In genomic region chr9:26811106-26811505, GRCh38 we compare ENCODE assay signal across 24 cellular contexts.
DNase-seq lines count a peak whose midpoint lies in the region; ATAC-seq and TF ChIP-seq lines count a peak whose summit lies in the region.
"Had no signal": no experiment of that assay in that cellular context is flagged by ENCODE, and none has a peak within 500 bp of the region (broad histone marks: within the 10 kb centered on the region; RNA-seq: fewer than 3 reads in every experiment).

No MANE protein-coding gene starts in this region.

- no peaks in the 10 kb centered on the region for H3K4me1 Mint-ChIP-seq in activated naive CD8-positive, alpha-beta T cell treated with anti-CD3 and anti-CD28 coated beads for 36 hours

- DNase-seq in HCEC 1CT: peak; percentile 13
- peak; percentile 7 for DNase-seq in RPMI7951 (ENCODE audit: low read depth)
- peak; percentile 1 for DNase-seq in fibroblast of pulmonary artery (ENCODE audit: low read depth)
- DNase-seq in renal cortical epithelial cell (ENCODE audit: low read depth): peak; percentile 64
- DNase-seq in left cardiac atrium: no peak
- DNase-seq in activated naive CD8-positive, alpha-beta T cell treated with anti-CD3 and anti-CD28 coated beads for 36 hours: no peak
- no peak for DNase-seq in CD1c-positive myeloid dendritic cell (ENCODE audit: extremely low spot score)
- DNase-seq: C1 segment of cervical spinal cord; Caco-2; CD8-positive, alpha-beta T cell; EL; GF-D8; H7; IMR-90; KG1; NCI-H1048; NCI-H1417; NCI-H1694; NCI-H2029 treated with DMSO at 0.1 percent for 48 hours; NCI-H446 treated with DMSO at 0.1 percent for 48 hours; NCI-H526; SHP77 treated with DMSO at 0.1 percent for 48 hours had no signal

- H3K27ac Mint-ChIP-seq in activated naive CD8-positive, alpha-beta T cell treated with anti-CD3 and anti-CD28 coated beads for 36 hours: no peak overlapping the region
- H3K27ac Mint-ChIP-seq: CD8-positive, alpha-beta T cell had no signal

- peaks cover 6% of the 10 kb centered on the region for H3K27me3 Mint-ChIP-seq in activated naive CD8-positive, alpha-beta T cell treated with anti-CD3 and anti-CD28 coated beads for 36 hours

- no peak for ATAC-seq in left cardiac atrium
- ATAC-seq: A549; CD8-positive, alpha-beta T cell had no signal

- no peak overlapping the region for H3K4me3 ChIP-seq in fibroblast of pulmonary artery (replicated peaks; ENCODE audit: low read depth, low read length)
- H3K4me3 ChIP-seq: A549, SK-N-MC had no signal

- no peaks in the 10 kb centered on the region for H3K36me3 Mint-ChIP-seq in activated naive CD8-positive, alpha-beta T cell treated with anti-CD3 and anti-CD28 coated beads for 36 hours
- H3K36me3 Mint-ChIP-seq: CD8-positive, alpha-beta T cell had no signal

- no peak overlapping the region for H3K4me3 Mint-ChIP-seq in activated naive CD8-positive, alpha-beta T cell treated with anti-CD3 and anti-CD28 coated beads for 36 hours
- H3K4me3 Mint-ChIP-seq: CD8-positive, alpha-beta T cell had no signal

- TF ChIP-seq CTCF in fibroblast of pulmonary artery (IDR thresholded peaks at IDR 0.05; ENCODE audit: low read length, missing control alignments): no peak

- H3K9me3 Mint-ChIP-seq in activated naive CD8-positive, alpha-beta T cell treated with anti-CD3 and anti-CD28 coated beads for 36 hours: no peaks in the 10 kb centered on the region
- H3K9me3 Mint-ChIP-seq: CD8-positive, alpha-beta T cell had no signal

- intact Hi-C loops in left cardiac atrium (cut with DNase I): no loop called here

Comparison
In these comparisons a context has a peak if more than half of its experiments do, and no peak if none do; other contexts are left out.
1. DNase-seq: peak in HCEC 1CT (single experiment), RPMI7951 (single experiment), fibroblast of pulmonary artery (single experiment) and renal cortical epithelial cell (single experiment); none in left cardiac atrium (single experiment), activated naive CD8-positive, alpha-beta T cell treated with anti-CD3 and anti-CD28 coated beads for 36 hours (single experiment) and CD1c-positive myeloid dendritic cell (single experiment).